8 cellular contexts compared by ENCODE assay signal in genomic region chr2:96265349-96265839, GRCh38. TPM values are rescaled to one million over a fixed set of nuclear protein-coding genes. Genes with fewer than 3 reads are reported as not detected.
A peak's percentile ranks its signal among the peaks of the same experiment; 100 is the strongest.
DNase-seq lines count a peak whose midpoint lies in the region; ATAC-seq and TF ChIP-seq lines count a peak whose summit lies in the region.

No MANE protein-coding gene starts in this region.

- no peaks in the 10 kb centered on the region for H3K9me3 Mint-ChIP-seq in activated naive CD8-positive, alpha-beta T cell treated with anti-CD3 and anti-CD28 coated beads for 36 hours

- peak; percentile 18 to 58 (median 36) for ATAC-seq in heart right ventricle
- ATAC-seq in GM18520 (IDR thresholded peaks at IDR 0.05; ENCODE audit: unreplicated experiment), result no peak

- H3K9me3 ChIP-seq in HAP-1 (no peaks in the 10 kb centered on the region), heart right ventricle (no peaks in the 10 kb centered on the region)

- no peak for TF ChIP-seq CTCF in heart right ventricle (IDR thresholded peaks at IDR 0.05)

- H3K27me3 ChIP-seq in HAP-1 (ENCODE audit: low read depth) (no peaks in the 10 kb centered on the region), heart right ventricle (no peaks in the 10 kb centered on the region)

- intact Hi-C loops in heart right ventricle (cut with DNase I), result loop anchor here in 6 of 10 donors (2.0 to 10.0 kb wide), 7 partner anchors 37 to 271 kb away; partner anchors contain the start of genes STARD7 (in 3 of the 6), DUSP2 (in 2 of the 6), ANKRD36C (in 1 of the 6) and SNRNP200 (in 1 of the 6)

- H3K36me3 ChIP-seq in HAP-1 (replicated peaks) (peaks cover 41% of the 10 kb centered on the region), heart right ventricle (peaks cover 0 to 67% (median 26%) of the 10 kb centered on the region in 9 donors)

- H3K27ac Mint-ChIP-seq in activated naive CD8-positive, alpha-beta T cell treated with anti-CD3 and anti-CD28 coated beads for 36 hours, result peak overlapping the region; percentile 56

- DNase-seq in GM03348 (ENCODE audit: low spot score) (peak; percentile 75), HAP-1 (ENCODE audit: low spot score in 2 of 2) (peak; percentile 4 to 71), NCI-H2171 treated with DMSO at 0.1 percent for 48 hours (lab: John Stamatoyannopoulos, UW) (peak; percentile 64), heart right ventricle (peak; percentile 65 to 72), putamen (ENCODE audit: low spot score) (peak; percentile 49), NCI-H1048 (lab: John Stamatoyannopoulos, UW) (no peak)
- no peak for DNase-seq in activated naive CD8-positive, alpha-beta T cell treated with anti-CD3 and anti-CD28 coated beads for 36 hours

- peak overlapping the region; percentile 84 to 99 (median 96) for H3K27ac ChIP-seq in heart right ventricle

- peak overlapping the region; percentile 100 for H3K4me3 Mint-ChIP-seq in activated naive CD8-positive, alpha-beta T cell treated with anti-CD3 and anti-CD28 coated beads for 36 hours

- WGBS in heart right ventricle, 2 donors, result 0 to 1% methylated on average over 49 of the region's 49 CpGs

- in situ Hi-C loops in HAP-1 (cut with MboI; ENCODE audit: low sequenced_read_pairs), result no loop called here

- H3K36me3 Mint-ChIP-seq in activated naive CD8-positive, alpha-beta T cell treated with anti-CD3 and anti-CD28 coated beads for 36 hours, result peaks cover 28% of the 10 kb centered on the region

- H3K4me1 ChIP-seq in HAP-1 (peaks cover 12% of the 10 kb centered on the region), heart right ventricle (peaks cover 33 to 64% (median 58%) of the 10 kb centered on the region in 9 donors)

- H3K4me3 ChIP-seq in HAP-1, result peak overlapping the region; percentile 96
- H3K4me3 ChIP-seq in heart right ventricle, result peak overlapping the region; percentile 46 to 99 (median 94)

- H3K27me3 Mint-ChIP-seq in activated naive CD8-positive, alpha-beta T cell treated with anti-CD3 and anti-CD28 coated beads for 36 hours, result no peaks in the 10 kb centered on the region

- peaks cover 34% of the 10 kb centered on the region for H3K4me1 Mint-ChIP-seq in activated naive CD8-positive, alpha-beta T cell treated with anti-CD3 and anti-CD28 coated beads for 36 hours

RNA-seq across cellular contexts. Expression of gene TMEM127, which starts 0.4 kb away (rescaled TPM):
- 10 to 100 TPM; 17.4 to 21.2 TPM for total RNA-seq in activated naive CD8-positive, alpha-beta T cell treated with anti-CD3 and anti-CD28 coated beads for 36 hours
- total RNA-seq in heart right ventricle, result 100 to 1,000 TPM in 4 of 10 donors, 10 to 100 TPM in 6; 72.2 to 113 (median 95.1) TPM
- polyA plus RNA-seq in heart right ventricle, result 10 to 100 TPM; 15.2 to 70.6 TPM

RNA-seq across cellular contexts. Expression of gene CIAO1, which starts 0.6 kb away (rescaled TPM):
- 10 to 100 TPM; 69.7 to 73.9 TPM for total RNA-seq in activated naive CD8-positive, alpha-beta T cell treated with anti-CD3 and anti-CD28 coated beads for 36 hours
- 10 to 100 TPM; 59.2 to 72.1 (median 64.9) TPM for total RNA-seq in heart right ventricle
- 10 to 100 TPM; 22.1 to 59.4 TPM for polyA plus RNA-seq in heart right ventricle

RNA-seq across cellular contexts. Expression of gene SNRNP200, which starts 40.0 kb away (rescaled TPM):
- 100 to 1,000 TPM; 196 to 202 TPM for total RNA-seq in activated naive CD8-positive, alpha-beta T cell treated with anti-CD3 and anti-CD28 coated beads for 36 hours
- total RNA-seq in heart right ventricle, result 10 to 100 TPM; 56.2 to 70.5 (median 63.6) TPM
- polyA plus RNA-seq in heart right ventricle, result 10 to 100 TPM; 49.2 to 67.5 TPM

RNA-seq across cellular contexts. Expression of gene STARD7, which starts 56.8 kb away (rescaled TPM):
- total RNA-seq in activated naive CD8-positive, alpha-beta T cell treated with anti-CD3 and anti-CD28 coated beads for 36 hours, result 100 to 1,000 TPM; 229 to 231 TPM
- 100 to 1,000 TPM; 138 to 397 (median 191) TPM for total RNA-seq in heart right ventricle
- 100 to 1,000 TPM in 1 of 2 donors, 10 to 100 TPM in 1; 50.8 to 312 TPM for polyA plus RNA-seq in heart right ventricle

RNA-seq across cellular contexts. Expression of gene ITPRIPL1, which starts 59.7 kb away (rescaled TPM):
- total RNA-seq in activated naive CD8-positive, alpha-beta T cell treated with anti-CD3 and anti-CD28 coated beads for 36 hours, result 10 to 100 TPM; 44.8 to 46.0 TPM
- 1 to 10 TPM in 7 of 10 donors, under 1 TPM in 3; 0.30 to 3.4 (median 1.2) TPM for total RNA-seq in heart right ventricle
- 1 to 10 TPM in 1 of 2 donors, under 1 TPM in 1; 0.68 to 1.1 TPM for polyA plus RNA-seq in heart right ventricle

Comparison
In these comparisons a context has a peak if more than half of its experiments do, and no peak if none do; other contexts are left out.
1. DNase-seq: peak in GM03348 (single experiment), HAP-1 (2 of 2), NCI-H2171 treated with DMSO at 0.1 percent for 48 hours (single experiment), heart right ventricle (2 of 2) and putamen (single experiment); none in activated naive CD8-positive, alpha-beta T cell treated with anti-CD3 and anti-CD28 coated beads for 36 hours (single experiment) and NCI-H1048 (single experiment).